In the genomic region with DNA sequence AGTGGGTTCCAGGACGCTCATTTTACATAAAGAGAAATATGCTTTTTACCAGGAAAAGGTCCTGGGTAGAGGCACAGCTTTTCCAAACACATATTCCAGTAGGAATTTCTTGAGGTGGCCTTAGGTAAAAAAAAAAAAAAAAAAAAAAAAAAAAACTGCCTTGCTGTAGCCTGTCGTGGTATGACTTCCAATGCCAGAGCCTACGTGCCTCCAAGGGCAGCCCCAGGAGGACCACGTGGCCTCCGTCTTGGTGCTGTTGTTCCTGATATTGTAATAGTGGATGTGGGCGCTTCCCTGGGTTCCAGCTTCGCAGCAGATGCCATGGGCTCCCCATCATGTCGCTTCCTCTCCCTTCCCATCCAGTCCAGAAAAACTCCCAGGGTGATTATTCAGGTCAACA, we compare ENCODE assay signal across 20 cellular contexts.
"Had no signal": no experiment of that assay in that cellular context is flagged by ENCODE, and none has a peak within 500 bp of the region (broad histone marks: within the 10 kb centered on the region; RNA-seq: fewer than 3 reads in every experiment).

No MANE protein-coding gene starts in this region.

- H3K27me3 ChIP-seq: adrenal gland, breast epithelium, MG63 had no signal

- H3K36me3 ChIP-seq: adrenal gland, breast epithelium, MG63 had no signal

- H3K4me1 ChIP-seq: breast epithelium had no signal

- ATAC-seq: activated CD4-positive, CD25-positive, alpha-beta regulatory T cell treated with anti-CD3 and anti-CD28 coated beads, Interleukin-2, amount 50 U/mL, for 24 hours; activated CD8-positive, alpha-beta T cell treated with anti-CD3 and anti-CD28 coated beads for 36 hours; activated T-cell treated with anti-CD3 and anti-CD28 coated beads, Interleukin-2, amount 50 U/mL, for 72 hours; PC-3 had no signal

- H3K9me3 ChIP-seq: adrenal gland, breast epithelium, MG63 had no signal

- H3K27ac ChIP-seq: adrenal gland, breast epithelium had no signal

- H3K27ac Mint-ChIP-seq: activated CD8-positive, alpha-beta T cell treated with anti-CD3 and anti-CD28 coated beads for 36 hours; activated naive CD8-positive, alpha-beta T cell treated with anti-CD3 and anti-CD28 coated beads, Interleukin-2, amount 10 ng/mL, durations not matched to agents 7 days and 5 days; activated T-cell treated with anti-CD3 and anti-CD28 coated beads, Interleukin-2, amount 50 U/mL, for 72 hours; T-helper 1 cell treated with Interleukin-12 subunit alpha and Interleukin-12 subunit beta and Interleukin-4 antibody, amounts not matched to agents 30 μg/mL and 1 μg/mL, for 36 hours had no signal

- H3K4me3 Mint-ChIP-seq: activated CD8-positive, alpha-beta T cell treated with anti-CD3 and anti-CD28 coated beads for 36 hours; activated naive CD8-positive, alpha-beta T cell treated with anti-CD3 and anti-CD28 coated beads, Interleukin-2, amount 10 ng/mL, durations not matched to agents 7 days and 5 days; activated T-cell treated with anti-CD3 and anti-CD28 coated beads, Interleukin-2, amount 50 U/mL, for 72 hours; T-helper 1 cell treated with Interleukin-12 subunit alpha and Interleukin-12 subunit beta and Interleukin-4 antibody, amounts not matched to agents 30 μg/mL and 1 μg/mL, for 36 hours had no signal

- DNase-seq: activated CD4-positive, alpha-beta T cell treated with anti-CD3 and anti-CD28 coated beads for 4 hours; activated CD8-positive, alpha-beta memory T cell treated with anti-CD3 and anti-CD28 coated beads, Interleukin-2, amount 50 U/mL, for 4 hours; activated CD8-positive, alpha-beta T cell treated with anti-CD3 and anti-CD28 coated beads for 36 hours; activated naive CD4-positive, alpha-beta T cell treated with anti-CD3 and anti-CD28 coated beads, Interleukin-2, amount 50 U/mL, for 16 hours; activated naive CD8-positive, alpha-beta T cell treated with anti-CD3 and anti-CD28 coated beads, Interleukin-2, amount 10 ng/mL, durations not matched to agents 7 days and 5 days; activated T-cell treated with anti-CD3 and anti-CD28 coated beads, Interleukin-2, amount 50 U/mL, for 72 hours; adrenal gland; caudate nucleus; MG63; MV-4-11; NCI-H1105 treated with DMSO at 0.1 percent for 48 hours; NCI-H1436 treated with DMSO at 0.1 percent for 48 hours; NCI-H1930; NCI-H446; NCI-H526; PC-3; SHP77 treated with DMSO at 0.1 percent for 48 hours had no signal

- H3K27me3 Mint-ChIP-seq: activated CD8-positive, alpha-beta T cell treated with anti-CD3 and anti-CD28 coated beads for 36 hours; activated naive CD8-positive, alpha-beta T cell treated with anti-CD3 and anti-CD28 coated beads, Interleukin-2, amount 10 ng/mL, durations not matched to agents 7 days and 5 days had no signal

- H3K9me3 Mint-ChIP-seq: activated CD8-positive, alpha-beta T cell treated with anti-CD3 and anti-CD28 coated beads for 36 hours; activated naive CD8-positive, alpha-beta T cell treated with anti-CD3 and anti-CD28 coated beads, Interleukin-2, amount 10 ng/mL, durations not matched to agents 7 days and 5 days; activated T-cell treated with anti-CD3 and anti-CD28 coated beads, Interleukin-2, amount 50 U/mL, for 72 hours; T-helper 1 cell treated with Interleukin-12 subunit alpha and Interleukin-12 subunit beta and Interleukin-4 antibody, amounts not matched to agents 30 μg/mL and 1 μg/mL, for 36 hours had no signal

- H3K4me3 ChIP-seq: adrenal gland, breast epithelium, MG63 had no signal

- H3K36me3 Mint-ChIP-seq: activated naive CD8-positive, alpha-beta T cell treated with anti-CD3 and anti-CD28 coated beads, Interleukin-2, amount 10 ng/mL, durations not matched to agents 7 days and 5 days had no signal
